Comparison of ENCODE assay signal across 21 cellular contexts in genomic region chr2:148237911-148238310, GRCh38.
"Had no signal": no experiment of that assay in that cellular context is flagged by ENCODE, and none has a peak within 500 bp of the region (broad histone marks: within the 10 kb centered on the region; RNA-seq: fewer than 3 reads in every experiment).

No MANE protein-coding gene starts in this region.

- H3K4me3 ChIP-seq: ascending aorta, body of pancreas had no signal

- H3K27me3 ChIP-seq: ascending aorta, body of pancreas had no signal

- H3K27ac ChIP-seq: body of pancreas had no signal

- ATAC-seq: activated CD8-positive, alpha-beta memory T cell treated with anti-CD3 and anti-CD28 coated beads, Interleukin-2, amount 10 ng/mL, durations not matched to agents 7 days and 5 days; body of pancreas; PC-3 had no signal

- H3K4me1 ChIP-seq: ascending aorta, body of pancreas had no signal

- DNase-seq: activated B cell treated with CpG ODN at 0.5 μM for 24 hours; activated CD4-positive, alpha-beta T cell treated with anti-CD3 and anti-CD28 coated beads for 1 hour; activated CD4-positive, alpha-beta T cell treated with anti-CD3 and anti-CD28 coated beads, Interleukin-2, amount 10 ng/mL, durations not matched to agents 24 days and 14 days; activated CD4-positive, alpha-beta T cell treated with anti-CD3 and anti-CD28 coated beads, Interleukin-2, amount 50 U/mL, for 48 hours; activated CD8-positive, alpha-beta memory T cell treated with anti-CD3 and anti-CD28 coated beads, Interleukin-2, amount 10 ng/mL, durations not matched to agents 7 days and 5 days; activated effector memory CD4-positive, alpha-beta T cell treated with Interleukin-2 at 50 U/mL for 16 hours; activated naive CD4-positive, alpha-beta T cell; activated T-cell treated with anti-CD3 and anti-CD28 coated beads, Interleukin-2, amount 50 U/mL, for 24 hours; amniotic stem cell; body of pancreas; Karpas-422; MM.1S; NCI-H146; NCI-H187 treated with DMSO at 0.1 percent for 48 hours; NCI-H2081 treated with DMSO at 0.1 percent for 48 hours; NCI-H446; NCI-H524; PC-3; SHP77 treated with DMSO at 0.1 percent for 48 hours; T1000 had no signal
